1 cellular context compared by ENCODE assay signal in the genomic region with DNA sequence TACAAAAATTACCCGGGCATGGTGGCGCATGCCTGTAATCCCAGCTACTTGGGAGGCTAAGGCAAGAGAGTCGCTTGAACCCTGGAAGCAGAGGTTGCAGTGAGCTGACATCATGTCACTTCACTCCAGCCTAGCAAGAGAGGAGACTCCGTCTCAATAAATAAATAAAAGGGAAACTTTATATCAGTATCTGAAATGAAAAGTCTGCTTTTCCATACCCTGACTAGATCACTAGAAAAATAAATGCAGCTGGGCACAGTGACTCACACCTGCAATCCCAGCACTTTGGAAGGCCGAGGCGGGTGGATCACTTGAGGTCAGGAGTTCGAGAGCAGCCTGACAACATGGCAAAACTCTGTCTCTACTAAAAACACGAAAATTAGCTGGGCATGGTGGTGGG. TPM values are rescaled to one million over a fixed set of nuclear protein-coding genes. Genes with fewer than 3 reads are reported as not detected.
"Had no signal": no experiment of that assay in that cellular context is flagged by ENCODE, and none has a peak within 500 bp of the region (broad histone marks: within the 10 kb centered on the region; RNA-seq: fewer than 3 reads in every experiment).

No MANE protein-coding gene starts in this region.

RNA-seq across cellular contexts. Expression of gene XYLT1, which starts 36.8 kb away (rescaled TPM):
- total RNA-seq: MCF 10A had no signal
